ENCODE assay signal across 27 cellular contexts in the genomic region with DNA sequence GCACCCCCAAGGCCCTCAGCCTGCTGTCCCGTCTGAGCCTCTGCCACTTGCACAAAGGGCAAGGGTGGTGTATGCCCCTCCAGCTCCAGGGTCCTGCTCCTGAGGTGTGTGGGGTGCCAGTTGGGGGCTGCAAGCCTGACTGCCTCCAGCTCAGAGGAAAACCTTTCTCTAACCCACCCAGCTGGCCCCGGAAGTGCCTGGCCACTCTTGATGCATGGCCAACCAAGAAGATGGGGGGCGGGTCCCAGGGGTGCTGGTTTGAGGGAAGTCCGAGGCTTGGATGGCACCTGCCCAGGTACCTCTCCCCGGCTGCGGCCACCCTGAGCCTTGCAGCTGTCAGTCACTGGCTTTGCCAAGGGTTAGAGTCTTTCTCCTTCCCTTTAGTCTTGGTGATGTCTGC.
"Had no signal": no experiment of that assay in that cellular context is flagged by ENCODE, and none has a peak within 500 bp of the region (broad histone marks: within the 10 kb centered on the region; RNA-seq: fewer than 3 reads in every experiment).

No MANE protein-coding gene starts in this region.

- H3K36me3 ChIP-seq: brain microvascular endothelial cell, left lung, neural progenitor cell, vagina had no signal

- H3K27me3 Mint-ChIP-seq: type B pancreatic cell had no signal

- H3K9me3 Mint-ChIP-seq: activated CD4-positive, alpha-beta memory T cell treated with anti-CD3 and anti-CD28 coated beads, Interleukin-2, amount 10 ng/mL, durations not matched to agents 7 days and 5 days; activated CD4-positive, alpha-beta T cell treated with anti-CD3 and anti-CD28 coated beads, Interleukin-2, amount 10 ng/mL, durations not matched to agents 7 days and 5 days; activated T-cell treated with anti-CD3 and anti-CD28 coated beads, Interleukin-2, amount 50 U/mL, for 24 hours; stimulated activated effector memory CD8-positive, alpha-beta T cell treated with anti-CD3 and anti-CD28 coated beads, Interleukin-12 subunit alpha, Interleukin-12 subunit beta, amount 100 ng/mL, for 72 hours; stimulated activated naive CD8-positive, alpha-beta T cell treated with anti-CD3 and anti-CD28 coated beads, Interleukin-15, Interleukin-2, amounts not matched to agents 100 ng/mL and 50 ng/mL, for 24 hours; type B pancreatic cell had no signal

- H3K36me3 Mint-ChIP-seq: neural progenitor cell, type B pancreatic cell had no signal

- H3K4me2 ChIP-seq: neural progenitor cell had no signal

- ATAC-seq: esophagus mucosa; mucosa of descending colon; sciatic nerve; stimulated activated effector memory CD8-positive, alpha-beta T cell treated with anti-CD3 and anti-CD28 coated beads, Interleukin-12 subunit alpha, Interleukin-12 subunit beta, amount 100 ng/mL, for 72 hours; T-helper 17 cell had no signal

- H3K4me3 ChIP-seq: left lung, lung, mucosa of descending colon, neural progenitor cell, skin epidermis, vagina had no signal

- DNase-seq: activated CD4-positive, alpha-beta memory T cell treated with anti-CD3 and anti-CD28 coated beads, Interleukin-2, amount 10 ng/mL, durations not matched to agents 7 days and 5 days; activated CD4-positive, alpha-beta T cell treated with anti-CD3 and anti-CD28 coated beads for 1 hour; activated CD4-positive, alpha-beta T cell treated with anti-CD3 and anti-CD28 coated beads, Interleukin-2, amount 10 ng/mL, durations not matched to agents 7 days and 5 days; activated CD8-positive, alpha-beta memory T cell treated with anti-CD3 and anti-CD28 coated beads, Interleukin-2, amount 50 U/mL, for 48 hours; activated gamma-delta T cell treated with Interleukin-2 at 50 U/mL for 16 hours; activated naive CD4-positive, alpha-beta T cell treated with anti-CD3 and anti-CD28 coated beads, Interleukin-2, amount 50 U/mL, for 16 hours; activated T-cell treated with anti-CD3 and anti-CD28 coated beads, Interleukin-2, amount 50 U/mL, for 24 hours; amniotic stem cell; brain microvascular endothelial cell; caudate nucleus; cortex of kidney; kidney glomerular epithelial cell; left lung; mucosa of descending colon; stimulated activated CD4-positive, alpha-beta T cell treated with anti-CD3 and anti-CD28 coated beads, Interleukin-12 subunit alpha, Interleukin-12 subunit beta, amount 100 ng/mL, for 4 hours; stimulated activated CD4-positive, alpha-beta T cell treated with anti-CD3 and anti-CD28 coated beads, Interleukin-4, amount 100 ng/mL, for 24 hours; T-helper 17 cell; T1000 had no signal

- H3K27ac ChIP-seq: brain microvascular endothelial cell, neural progenitor cell had no signal

- H2AFZ ChIP-seq: neural progenitor cell had no signal

- H3K27me3 ChIP-seq: brain microvascular endothelial cell, neural progenitor cell, vagina had no signal

- H3K4me1 ChIP-seq: left lung, neural progenitor cell had no signal

- H3K27ac Mint-ChIP-seq: activated CD4-positive, alpha-beta memory T cell treated with anti-CD3 and anti-CD28 coated beads, Interleukin-2, amount 10 ng/mL, durations not matched to agents 7 days and 5 days; activated CD4-positive, alpha-beta T cell treated with anti-CD3 and anti-CD28 coated beads, Interleukin-2, amount 10 ng/mL, durations not matched to agents 7 days and 5 days; activated T-cell treated with anti-CD3 and anti-CD28 coated beads, Interleukin-2, amount 50 U/mL, for 24 hours; neural progenitor cell; stimulated activated effector memory CD8-positive, alpha-beta T cell treated with anti-CD3 and anti-CD28 coated beads, Interleukin-12 subunit alpha, Interleukin-12 subunit beta, amount 100 ng/mL, for 72 hours; stimulated activated naive CD8-positive, alpha-beta T cell treated with anti-CD3 and anti-CD28 coated beads, Interleukin-15, Interleukin-2, amounts not matched to agents 100 ng/mL and 50 ng/mL, for 24 hours; T-helper 17 cell; type B pancreatic cell had no signal

- H3K9me3 ChIP-seq: mucosa of descending colon, vagina had no signal

- H3K4me3 Mint-ChIP-seq: activated CD4-positive, alpha-beta memory T cell treated with anti-CD3 and anti-CD28 coated beads, Interleukin-2, amount 10 ng/mL, durations not matched to agents 7 days and 5 days; activated CD4-positive, alpha-beta T cell treated with anti-CD3 and anti-CD28 coated beads, Interleukin-2, amount 10 ng/mL, durations not matched to agents 7 days and 5 days; activated T-cell treated with anti-CD3 and anti-CD28 coated beads, Interleukin-2, amount 50 U/mL, for 24 hours; neural progenitor cell; stimulated activated effector memory CD8-positive, alpha-beta T cell treated with anti-CD3 and anti-CD28 coated beads, Interleukin-12 subunit alpha, Interleukin-12 subunit beta, amount 100 ng/mL, for 72 hours; stimulated activated naive CD8-positive, alpha-beta T cell treated with anti-CD3 and anti-CD28 coated beads, Interleukin-15, Interleukin-2, amounts not matched to agents 100 ng/mL and 50 ng/mL, for 24 hours; T-helper 17 cell; type B pancreatic cell had no signal

- H3K4me1 Mint-ChIP-seq: activated CD4-positive, alpha-beta memory T cell treated with anti-CD3 and anti-CD28 coated beads, Interleukin-2, amount 10 ng/mL, durations not matched to agents 7 days and 5 days; activated CD4-positive, alpha-beta T cell treated with anti-CD3 and anti-CD28 coated beads, Interleukin-2, amount 10 ng/mL, durations not matched to agents 7 days and 5 days had no signal

- H3K9ac ChIP-seq: neural progenitor cell had no signal
